In genomic region chr2:27582695-27583389, GRCh38 we compare ENCODE assay signal across 8 cellular contexts. TPM values are rescaled to one million over a fixed set of nuclear protein-coding genes. Genes with fewer than 3 reads are reported as not detected.
DNase-seq lines count a peak whose midpoint lies in the region; ATAC-seq and TF ChIP-seq lines count a peak whose summit lies in the region.

A gene with protein sequence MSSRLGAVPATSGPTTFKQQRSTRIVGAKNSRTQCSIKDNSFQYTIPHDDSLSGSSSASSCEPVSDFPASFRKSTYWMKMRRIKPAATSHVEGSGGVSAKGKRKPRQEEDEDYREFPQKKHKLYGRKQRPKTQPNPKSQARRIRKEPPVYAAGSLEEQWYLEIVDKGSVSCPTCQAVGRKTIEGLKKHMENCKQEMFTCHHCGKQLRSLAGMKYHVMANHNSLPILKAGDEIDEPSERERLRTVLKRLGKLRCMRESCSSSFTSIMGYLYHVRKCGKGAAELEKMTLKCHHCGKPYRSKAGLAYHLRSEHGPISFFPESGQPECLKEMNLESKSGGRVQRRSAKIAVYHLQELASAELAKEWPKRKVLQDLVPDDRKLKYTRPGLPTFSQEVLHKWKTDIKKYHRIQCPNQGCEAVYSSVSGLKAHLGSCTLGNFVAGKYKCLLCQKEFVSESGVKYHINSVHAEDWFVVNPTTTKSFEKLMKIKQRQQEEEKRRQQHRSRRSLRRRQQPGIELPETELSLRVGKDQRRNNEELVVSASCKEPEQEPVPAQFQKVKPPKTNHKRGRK (plus strand): TSS chr2:27583042. CDS start chr2:27583113, 71 bp downstream.

- CTCF ChIA-PET in WTC11 (lab: Charles Lee): interaction anchor here (1.0 kb wide), 1 partner anchor 173 kb away, joined by 3 read pairs; the partner anchor contains the start of gene PPM1G

- no peaks in the 10 kb centered on the region for H3K27me3 ChIP-seq in spleen (replicated peaks in 1 of 7)

- TF ChIP-seq POLR2A in spleen (IDR thresholded peaks at IDR 0.05): no peak

- H3K9me3 ChIP-seq in spleen: peaks cover 0 to 30% (median 26%) of the 10 kb centered on the region in 8 donors

- WGBS in spleen, 5 donors: 1 to 3% (median 2%) methylated on average over 37 to 38 of the region's 38 CpGs

- peak within 1 kb of the TSS; percentile 88 for H3K27ac Mint-ChIP-seq in WTC11

- intact Hi-C loops in spleen (cut with DNase I; ENCODE audit: low total_unique reads): no loop called here

- H3K4me3 ChIP-seq in spleen: peak within 1 kb of the TSS; percentile 58 to 80 (median 74)

- H3K4me3 Mint-ChIP-seq in WTC11: peak within 1 kb of the TSS; percentile 96

- no peak for TF ChIP-seq CTCF in WTC11 (IDR thresholded peaks at IDR 0.05)
- TF ChIP-seq CTCF in spleen (IDR thresholded peaks at IDR 0.05 in 8 of 11, conservative IDR thresholded peaks at IDR 0.05 in 3 of 11): peak in 1 of 11 experiments; percentile 26

- H3K27ac ChIP-seq in caudate nucleus (ENCODE audit: low read depth, low read length): no peak within 1 kb of the TSS
- H3K27ac ChIP-seq in spleen: peak within 1 kb of the TSS; percentile 10 to 85 (median 79)

- H3K9me3 Mint-ChIP-seq in WTC11: peaks cover 12% of the 10 kb centered on the region

- peaks cover 47% of the 10 kb centered on the region for H3K27me3 Mint-ChIP-seq in WTC11 (ENCODE audit: low read depth)

- DNase-seq in AG08395 (ENCODE audit: low spot score) (peak; percentile 94), NCI-H2196 treated with DMSO at 0.1 percent for 48 hours (lab: John Stamatoyannopoulos, UW; ENCODE audit: unreplicated experiment) (peak; percentile 85), WTC11 (ENCODE audit: low spot score) (peak; percentile 92), caudate nucleus (lab: John Stamatoyannopoulos, UW) (peak; percentile 0 to 89 (median 77)), iris pigment epithelial cell (ENCODE audit: low read depth) (peak; percentile 94), spleen (peak; percentile 97)

- no peaks in the 10 kb centered on the region; the same call in 1 of the 2 replicates for H3K36me3 Mint-ChIP-seq in WTC11

- peaks cover 19% of the 10 kb centered on the region for H3K4me1 Mint-ChIP-seq in WTC11

- peaks cover 0 to 3% (median 0%) of the 10 kb centered on the region in 6 donors for H3K36me3 ChIP-seq in spleen

- POLR2A ChIA-PET in WTC11 (lab: Charles Lee): no interaction called here

- ATAC-seq in GM18873 (IDR thresholded peaks at IDR 0.05; ENCODE audit: low FRiP score, unreplicated experiment) (peak; percentile 79), HG03135 (IDR thresholded peaks at IDR 0.05; ENCODE audit: unreplicated experiment) (peak; percentile 94), WTC11 (peak; percentile 97)

- peaks cover 10 to 52% (median 29%) of the 10 kb centered on the region in 6 donors for H3K4me1 ChIP-seq in spleen

TF ChIP-seq in WTC11, 78 proteins besides CTCF, POLR2A, EP300 and RAD21 (continues in another document):
- TF ChIP-seq STAT6 (CRISPR knock-in tag; conservative IDR thresholded peaks at IDR 0.05; ENCODE audit: low read depth): no peak
- no peak for TF ChIP-seq ZSCAN18 (CRISPR knock-in tag; IDR thresholded peaks at IDR 0.05)
- TF ChIP-seq, protein P1, sequence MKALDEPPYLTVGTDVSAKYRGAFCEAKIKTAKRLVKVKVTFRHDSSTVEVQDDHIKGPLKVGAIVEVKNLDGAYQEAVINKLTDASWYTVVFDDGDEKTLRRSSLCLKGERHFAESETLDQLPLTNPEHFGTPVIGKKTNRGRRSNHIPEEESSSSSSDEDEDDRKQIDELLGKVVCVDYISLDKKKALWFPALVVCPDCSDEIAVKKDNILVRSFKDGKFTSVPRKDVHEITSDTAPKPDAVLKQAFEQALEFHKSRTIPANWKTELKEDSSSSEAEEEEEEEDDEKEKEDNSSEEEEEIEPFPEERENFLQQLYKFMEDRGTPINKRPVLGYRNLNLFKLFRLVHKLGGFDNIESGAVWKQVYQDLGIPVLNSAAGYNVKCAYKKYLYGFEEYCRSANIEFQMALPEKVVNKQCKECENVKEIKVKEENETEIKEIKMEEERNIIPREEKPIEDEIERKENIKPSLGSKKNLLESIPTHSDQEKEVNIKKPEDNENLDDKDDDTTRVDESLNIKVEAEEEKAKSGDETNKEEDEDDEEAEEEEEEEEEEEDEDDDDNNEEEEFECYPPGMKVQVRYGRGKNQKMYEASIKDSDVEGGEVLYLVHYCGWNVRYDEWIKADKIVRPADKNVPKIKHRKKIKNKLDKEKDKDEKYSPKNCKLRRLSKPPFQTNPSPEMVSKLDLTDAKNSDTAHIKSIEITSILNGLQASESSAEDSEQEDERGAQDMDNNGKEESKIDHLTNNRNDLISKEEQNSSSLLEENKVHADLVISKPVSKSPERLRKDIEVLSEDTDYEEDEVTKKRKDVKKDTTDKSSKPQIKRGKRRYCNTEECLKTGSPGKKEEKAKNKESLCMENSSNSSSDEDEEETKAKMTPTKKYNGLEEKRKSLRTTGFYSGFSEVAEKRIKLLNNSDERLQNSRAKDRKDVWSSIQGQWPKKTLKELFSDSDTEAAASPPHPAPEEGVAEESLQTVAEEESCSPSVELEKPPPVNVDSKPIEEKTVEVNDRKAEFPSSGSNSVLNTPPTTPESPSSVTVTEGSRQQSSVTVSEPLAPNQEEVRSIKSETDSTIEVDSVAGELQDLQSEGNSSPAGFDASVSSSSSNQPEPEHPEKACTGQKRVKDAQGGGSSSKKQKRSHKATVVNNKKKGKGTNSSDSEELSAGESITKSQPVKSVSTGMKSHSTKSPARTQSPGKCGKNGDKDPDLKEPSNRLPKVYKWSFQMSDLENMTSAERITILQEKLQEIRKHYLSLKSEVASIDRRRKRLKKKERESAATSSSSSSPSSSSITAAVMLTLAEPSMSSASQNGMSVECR (CRISPR knock-in tag; IDR thresholded peaks at IDR 0.05; ENCODE audit: borderline replicate concordance): 0 out of 2 replicates have a peak, but pooled peaks have one; percentile 43
- no peak for TF ChIP-seq GRHL2 (CRISPR knock-in tag; IDR thresholded peaks at IDR 0.05; ENCODE audit: insufficient replicate concordance, severe bottlenecking)
- TF ChIP-seq, protein P2, sequence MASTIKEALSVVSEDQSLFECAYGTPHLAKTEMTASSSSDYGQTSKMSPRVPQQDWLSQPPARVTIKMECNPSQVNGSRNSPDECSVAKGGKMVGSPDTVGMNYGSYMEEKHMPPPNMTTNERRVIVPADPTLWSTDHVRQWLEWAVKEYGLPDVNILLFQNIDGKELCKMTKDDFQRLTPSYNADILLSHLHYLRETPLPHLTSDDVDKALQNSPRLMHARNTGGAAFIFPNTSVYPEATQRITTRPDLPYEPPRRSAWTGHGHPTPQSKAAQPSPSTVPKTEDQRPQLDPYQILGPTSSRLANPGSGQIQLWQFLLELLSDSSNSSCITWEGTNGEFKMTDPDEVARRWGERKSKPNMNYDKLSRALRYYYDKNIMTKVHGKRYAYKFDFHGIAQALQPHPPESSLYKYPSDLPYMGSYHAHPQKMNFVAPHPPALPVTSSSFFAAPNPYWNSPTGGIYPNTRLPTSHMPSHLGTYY (CRISPR knock-in tag; IDR thresholded peaks at IDR 0.05): no peak
- no peak for TF ChIP-seq ZNF396 (CRISPR knock-in tag; IDR thresholded peaks at IDR 0.05; ENCODE audit: borderline replicate concordance)
- no peak for TF ChIP-seq ATF1 (CRISPR knock-in tag; IDR thresholded peaks at IDR 0.05)
- TF ChIP-seq, protein P3, sequence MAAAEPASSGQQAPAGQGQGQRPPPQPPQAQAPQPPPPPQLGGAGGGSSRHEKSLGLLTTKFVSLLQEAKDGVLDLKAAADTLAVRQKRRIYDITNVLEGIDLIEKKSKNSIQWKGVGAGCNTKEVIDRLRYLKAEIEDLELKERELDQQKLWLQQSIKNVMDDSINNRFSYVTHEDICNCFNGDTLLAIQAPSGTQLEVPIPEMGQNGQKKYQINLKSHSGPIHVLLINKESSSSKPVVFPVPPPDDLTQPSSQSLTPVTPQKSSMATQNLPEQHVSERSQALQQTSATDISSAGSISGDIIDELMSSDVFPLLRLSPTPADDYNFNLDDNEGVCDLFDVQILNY (CRISPR knock-in tag; IDR thresholded peaks at IDR 0.05): no peak
- TF ChIP-seq OVOL2 (CRISPR knock-in tag; IDR thresholded peaks at IDR 0.05; ENCODE audit: borderline replicate concordance): no peak
- TF ChIP-seq ZBTB21 (CRISPR knock-in tag; IDR thresholded peaks at IDR 0.05; ENCODE audit: borderline replicate concordance): no peak
- TF ChIP-seq TEAD1 (CRISPR knock-in tag; IDR thresholded peaks at IDR 0.05): no peak
- TF ChIP-seq ZNF121 (CRISPR knock-in tag; IDR thresholded peaks at IDR 0.05): no peak

RNA-seq across cellular contexts. Expression of the gene that starts here (rescaled TPM):
- 31.1 to 34.2 TPM (median 33.2 TPM) in 3 replicates for total RNA-seq in WTC11 (2021)
- total RNA-seq in spleen: 10 to 100 TPM; 31.6 to 61.8 (median 38.4) TPM
- 10 to 100 TPM; 16.7 to 17.5 (median 17.2) TPM for polyA plus RNA-seq in spleen
